In the genomic region with DNA sequence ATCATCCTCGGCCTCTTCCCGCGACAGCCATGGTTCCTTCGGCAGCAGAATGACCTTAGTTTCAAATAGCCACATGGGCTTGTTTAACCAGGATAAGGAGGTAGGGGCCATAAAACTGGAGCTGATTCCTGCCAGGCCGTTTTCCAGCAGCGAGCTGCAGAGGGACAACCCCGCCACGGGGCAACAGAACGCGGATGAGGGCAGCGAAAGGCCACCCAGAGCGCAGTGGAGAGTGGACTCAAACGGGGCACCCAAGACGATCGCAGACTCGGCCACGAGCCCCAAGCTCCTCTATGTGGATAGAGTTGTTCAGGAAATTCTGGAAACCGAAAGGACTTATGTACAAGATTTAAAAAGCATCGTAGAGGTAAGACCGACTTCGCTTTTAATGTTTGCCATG, we compare ENCODE assay signal across 16 cellular contexts.
A peak's percentile ranks its signal among the peaks of the same experiment; 100 is the strongest.
DNase-seq lines count a peak whose midpoint lies in the region; ATAC-seq and TF ChIP-seq lines count a peak whose summit lies in the region.
"Had no signal": no experiment of that assay in that cellular context is flagged by ENCODE, and none has a peak within 500 bp of the region (broad histone marks: within the 10 kb centered on the region; RNA-seq: fewer than 3 reads in every experiment).

No MANE protein-coding gene starts in this region.

- dilution Hi-C loops in IMR-90 (cut with HindIII; ENCODE audit: low sequenced_read_pairs, unreplicated experiment), result no loop called here

- no peaks in the 10 kb centered on the region for H3K79me1 ChIP-seq in IMR-90 (ENCODE audit: low read depth in 1 of 2, low read length in 2 of 2)

- H4K20me1 ChIP-seq in IMR-90 (ENCODE audit: insufficient read depth, low read length), result no peaks in the 10 kb centered on the region

- no peak overlapping the region for H4K8ac ChIP-seq in IMR-90 (ENCODE audit: low read depth in 2 of 2, low read length in 2 of 2)

- no peak overlapping the region for H3K4me3 Mint-ChIP-seq in activated B cell treated with CpG ODN at 0.5 μM for 24 hours
- H3K4me3 Mint-ChIP-seq in neural crest cell, result no peak overlapping the region
- H3K4me3 Mint-ChIP-seq in naive thymus-derived CD8-positive, alpha-beta T cell, result no peak overlapping the region
- H3K4me3 Mint-ChIP-seq: CD14-positive monocyte; CD4-positive, alpha-beta memory T cell; GM23338 had no signal

- no peaks in the 10 kb centered on the region for H3K9me1 ChIP-seq in IMR-90 (ENCODE audit: insufficient read depth, low read length)

- no peak overlapping the region for H3K14ac ChIP-seq in IMR-90 (replicated peaks; ENCODE audit: low read depth, low read length)

- H3K36me3 ChIP-seq in IMR-90 (ENCODE audit: control insufficient read depth, insufficient read depth, low read length), result no peaks in the 10 kb centered on the region

- H3K4ac ChIP-seq in IMR-90 (ENCODE audit: low read depth, low read length), result no peak overlapping the region

- H3K9ac ChIP-seq in IMR-90 (ENCODE audit: low read depth, low read length), result no peak overlapping the region

- 97% methylated on average over 12 of the region's 21 CpGs; no CpG with 5 or more reads in 1 of the 2 experiments for WGBS in IMR-90 (ENCODE audit: extremely low coverage in 2 of 2, insufficient read length in 1 of 2), 2 experiments

- DNase-seq in IMR-90, result no peak
- no peak for DNase-seq in activated B cell treated with CpG ODN at 0.5 μM for 24 hours
- DNase-seq in neural crest cell (ENCODE audit: low read depth, low spot score), result no peak
- DNase-seq in NCI-H526 (lab: John Stamatoyannopoulos, UW), result no peak
- DNase-seq in naive thymus-derived CD8-positive, alpha-beta T cell, result no peak
- DNase-seq in activated CD4-positive, CD25-positive, alpha-beta regulatory T cell (lab: John Stamatoyannopoulos, UW), result no peak
- DNase-seq: ACHN; Calu3; CD4-positive, alpha-beta memory T cell; DMS79 treated with DMSO at 0.1 percent for 48 hours; GF-D8; HCEC 1CT had no signal

- in situ Hi-C loops in IMR-90 (cut with MboI; ENCODE audit: low sequenced_read_pairs), result no loop called here

- no TSS peak for BruUV-seq in IMR-90 (replicated peaks; lab: Mats Ljungman, UMichigan)

- H2BK20ac ChIP-seq in IMR-90 (ENCODE audit: low read depth, low read length), result no peak overlapping the region

- H3K27me3 Mint-ChIP-seq in activated B cell treated with CpG ODN at 0.5 μM for 24 hours (no peaks in the 10 kb centered on the region), neural crest cell (ENCODE audit: low read depth) (no peaks in the 10 kb centered on the region)
- H3K27me3 Mint-ChIP-seq in naive thymus-derived CD8-positive, alpha-beta T cell, result no peaks in the 10 kb centered on the region
- H3K27me3 Mint-ChIP-seq: CD4-positive, alpha-beta memory T cell had no signal

- no peak overlapping the region for H2BK5ac ChIP-seq in IMR-90 (ENCODE audit: low read depth, low read length, poor library complexity, severe bottlenecking)

- H3K9me3 Mint-ChIP-seq in activated B cell treated with CpG ODN at 0.5 μM for 24 hours, result no peaks in the 10 kb centered on the region
- peaks cover 5% of the 10 kb centered on the region for H3K9me3 Mint-ChIP-seq in neural crest cell
- H3K9me3 Mint-ChIP-seq in naive thymus-derived CD8-positive, alpha-beta T cell, result no peaks in the 10 kb centered on the region
- H3K9me3 Mint-ChIP-seq: CD4-positive, alpha-beta memory T cell; GM23338 had no signal

- POLR2A ChIA-PET in IMR-90 (lab: Charles Lee; ENCODE audit: unreplicated experiment), result no interaction called here
- POLR2A ChIA-PET in activated B cell treated with CpG ODN at 0.5 μM for 24 hours (lab: Charles Lee), result interaction anchor here (0.6 to 2.7 kb wide), 5 partner anchors 46 to 315 kb away, joined by 3 to 12 read pairs (median 3); partner anchors contain the start of gene PLEKHG1
- POLR2A ChIA-PET in naive thymus-derived CD8-positive, alpha-beta T cell (lab: Charles Lee), result no interaction called here

- H3K4me1 ChIP-seq in IMR-90 (ENCODE audit: control insufficient read depth, insufficient read depth, low read length), result no peaks in the 10 kb centered on the region

- no peak overlapping the region for H2BK120ac ChIP-seq in IMR-90 (ENCODE audit: low read depth, low read length)

- H2AK5ac ChIP-seq in IMR-90 (ENCODE audit: low read depth, low read length), result no peak overlapping the region

- no peak overlapping the region for H4K5ac ChIP-seq in IMR-90 (ENCODE audit: low read depth, low read length)

- TF ChIP-seq CTCF in IMR-90 (conservative IDR thresholded peaks at IDR 0.05; ENCODE audit: low read depth, low read length) (no peak), activated B cell treated with CpG ODN at 0.5 μM for 24 hours (IDR thresholded peaks at IDR 0.05) (no peak), neural crest cell (conservative IDR thresholded peaks at IDR 0.05) (no peak)

- H3K56ac ChIP-seq in IMR-90 (ENCODE audit: extremely low read depth, insufficient read depth, low read length), result no peak overlapping the region

- no peak overlapping the region for H3K4me2 ChIP-seq in IMR-90 (ENCODE audit: low read depth, low read length)
- H3K4me2 ChIP-seq: GM23338 had no signal

- H3K27ac Mint-ChIP-seq in activated B cell treated with CpG ODN at 0.5 μM for 24 hours, result peak overlapping the region; percentile 70
- H3K27ac Mint-ChIP-seq in neural crest cell (ENCODE audit: unreplicated experiment), result peak overlapping the region; percentile 79
- no peak overlapping the region for H3K27ac Mint-ChIP-seq in naive thymus-derived CD8-positive, alpha-beta T cell
- H3K27ac Mint-ChIP-seq: CD14-positive monocyte; CD4-positive, alpha-beta memory T cell; GM23338 had no signal

- H3K23ac ChIP-seq in IMR-90 (ENCODE audit: low read depth, low read length), result no peak overlapping the region

- ATAC-seq in IMR-90 (ENCODE audit: low read depth) (no peak), activated B cell treated with CpG ODN at 0.5 μM for 24 hours (ENCODE audit: low read depth) (no peak), HG02678 (IDR thresholded peaks at IDR 0.05; ENCODE audit: unreplicated experiment) (no peak)
- no peak for ATAC-seq in naive thymus-derived CD8-positive, alpha-beta T cell
- ATAC-seq: GM23338 had no signal

- H3K36me3 Mint-ChIP-seq in activated B cell treated with CpG ODN at 0.5 μM for 24 hours (ENCODE audit: low read depth), result peaks cover 74% of the 10 kb centered on the region
- H3K36me3 Mint-ChIP-seq in neural crest cell (ENCODE audit: low read depth), result peaks cover 18% of the 10 kb centered on the region
- H3K36me3 Mint-ChIP-seq in naive thymus-derived CD8-positive, alpha-beta T cell, result no peaks in the 10 kb centered on the region
- H3K36me3 Mint-ChIP-seq: CD14-positive monocyte had no signal

- CTCF ChIA-PET in IMR-90 (lab: Yijun Ruan, JAX) (no interaction called here), activated B cell treated with CpG ODN at 0.5 μM for 24 hours (lab: Charles Lee) (interaction anchor here (0.8 to 1.6 kb wide), 4 partner anchors 8 to 316 kb away, joined by 3 to 6 read pairs (median 3); no protein-coding TSS in a partner anchor)

- TF ChIP-seq RAD21 in IMR-90 (IDR thresholded peaks at IDR 0.05; ENCODE audit: low read length), result no peak

- peak overlapping the region; percentile 39 for H2AFZ ChIP-seq in IMR-90 (replicated peaks; ENCODE audit: low read length, poor library complexity)
- H2AFZ ChIP-seq: GM23338 had no signal

- H3K4me3 ChIP-seq in IMR-90 (ENCODE audit: insufficient read depth, low read depth, low read length), result no peak overlapping the region
- H3K4me3 ChIP-seq: GM23338 had no signal

- no peak overlapping the region for H3K18ac ChIP-seq in IMR-90 (ENCODE audit: low read depth, low read length)

- intact Hi-C loops in IMR-90 (cut with micrococcal nuclease) (no loop called here), activated B cell treated with CpG ODN at 0.5 μM for 24 hours (cut with micrococcal nuclease) (loop anchor here (1.0 to 2.0 kb wide), 2 partner anchors 12 to 43 kb away; no protein-coding TSS in a partner anchor)

- H2AK9ac ChIP-seq in IMR-90 (replicated peaks; ENCODE audit: low read depth, low read length, poor library complexity), result no peak overlapping the region

- no peak overlapping the region for H3K27ac ChIP-seq in IMR-90 (ENCODE audit: insufficient read depth, low read length)
- H3K27ac ChIP-seq: HL-60 had no signal

- TF ChIP-seq POLR2A in IMR-90 (IDR thresholded peaks at IDR 0.05; ENCODE audit: low read depth, low read length), result no peak

- H3K27me3 ChIP-seq in IMR-90 (ENCODE audit: control insufficient read depth, insufficient read depth, low read length), result no peaks in the 10 kb centered on the region

- H3K9me3 ChIP-seq in IMR-90 (ENCODE audit: control insufficient read depth, insufficient read depth, low read length), result no peaks in the 10 kb centered on the region

- H2BK15ac ChIP-seq in IMR-90 (ENCODE audit: low read depth, low read length), result no peak overlapping the region

- no peak overlapping the region for H4K91ac ChIP-seq in IMR-90 (ENCODE audit: insufficient read depth, low read depth, low read length)

- H3K4me1 Mint-ChIP-seq in activated B cell treated with CpG ODN at 0.5 μM for 24 hours (peaks cover 54% of the 10 kb centered on the region), neural crest cell (peaks cover 8% of the 10 kb centered on the region)
- no peaks in the 10 kb centered on the region for H3K4me1 Mint-ChIP-seq in naive thymus-derived CD8-positive, alpha-beta T cell
- H3K4me1 Mint-ChIP-seq: CD14-positive monocyte, GM23338 had no signal

TF ChIP-seq in IMR-90, 13 proteins besides CTCF, POLR2A, EP300 and RAD21 (continues in another document):
- no peak for TF ChIP-seq RFX5 (IDR thresholded peaks at IDR 0.05; ENCODE audit: low read depth, low read length)
- TF ChIP-seq ELK1 (IDR thresholded peaks at IDR 0.05; ENCODE audit: borderline replicate concordance, low read depth, low read length), result no peak
- no peak for TF ChIP-seq BHLHE40 (IDR thresholded peaks at IDR 0.05; ENCODE audit: low read depth, low read length)
- no peak for TF ChIP-seq MAZ (IDR thresholded peaks at IDR 0.05; ENCODE audit: borderline replicate concordance, low read depth, low read length)
- no peak for TF ChIP-seq MAFK (IDR thresholded peaks at IDR 0.05; ENCODE audit: low read depth, low read length)
- TF ChIP-seq MXI1 (IDR thresholded peaks at IDR 0.05; ENCODE audit: borderline replicate concordance, low read depth, low read length), result no peak
- no peak for TF ChIP-seq CEBPB (IDR thresholded peaks at IDR 0.05; ENCODE audit: low read depth, low read length)

Comparison
In these comparisons a context has a peak if more than half of its experiments do, and no peak if none do; other contexts are left out.
1. H3K27ac Mint-ChIP-seq: peak in activated B cell treated with CpG ODN at 0.5 μM for 24 hours (single experiment) and neural crest cell (single experiment); none in naive thymus-derived CD8-positive, alpha-beta T cell (0 of 10).